Comparison of ENCODE assay signal across 8 cellular contexts in the genomic region with DNA sequence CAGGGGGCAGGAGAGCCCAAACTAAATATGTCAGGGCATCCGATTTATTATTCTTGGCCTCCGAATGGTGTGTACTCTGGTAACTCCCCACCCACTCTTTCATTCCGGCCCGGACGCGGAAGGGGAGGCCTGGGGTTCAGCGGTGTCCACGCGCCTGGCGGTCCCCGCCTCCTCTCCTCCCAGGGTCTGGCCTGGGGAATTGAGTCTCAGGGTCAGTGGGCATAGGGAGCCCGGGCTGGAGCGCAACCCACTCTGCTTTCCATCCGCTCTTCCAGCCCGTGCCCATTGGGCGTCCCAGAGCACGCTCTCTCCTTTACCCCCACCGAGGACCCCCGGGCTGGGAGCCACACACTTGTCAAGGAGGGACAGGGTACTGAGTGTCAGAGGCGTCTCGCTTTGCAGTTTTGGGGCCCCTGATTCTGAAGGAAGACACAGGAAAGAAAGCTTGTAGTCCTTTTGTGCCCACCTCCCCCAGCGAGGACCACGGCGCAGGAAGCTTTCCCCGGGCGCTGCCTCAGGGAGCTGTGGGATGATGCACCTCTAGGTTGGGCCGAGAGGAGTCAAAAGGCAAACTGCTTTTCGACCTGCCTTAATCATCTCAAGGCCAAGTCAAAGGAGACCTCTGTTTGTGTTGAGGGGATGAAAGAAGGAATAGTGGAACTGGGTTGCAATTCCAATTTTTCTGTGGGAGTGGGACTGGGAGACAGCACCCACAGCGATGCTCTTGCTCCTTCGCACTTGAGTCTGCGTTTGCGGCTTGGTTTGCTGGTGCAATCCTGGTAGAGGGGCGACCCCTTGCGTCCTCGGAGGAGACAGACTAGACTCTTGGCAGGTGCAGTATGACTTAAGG. TPM values are rescaled to one million over a fixed set of nuclear protein-coding genes. Genes with fewer than 3 reads are reported as not detected.
DNase-seq lines count a peak whose midpoint lies in the region; ATAC-seq and TF ChIP-seq lines count a peak whose summit lies in the region.

No MANE protein-coding gene starts in this region.

- H3K27ac ChIP-seq in trophoblast cell (ENCODE audit: low read depth, low read length) (no peak overlapping the region), vagina (no peak overlapping the region)

- H3K4ac ChIP-seq in trophoblast cell (ENCODE audit: low read depth, low read length) = no peak overlapping the region

- no CpG with 5 or more reads among the region's 35 CpGs for WGBS in trophoblast cell (ENCODE audit: extremely low coverage, insufficient coverage, insufficient read length)

- H3K27me3 ChIP-seq in trophoblast cell (ENCODE audit: insufficient read depth, low read length) = peaks cover 42% of the 10 kb centered on the region
- H3K27me3 ChIP-seq in vagina = no peaks in the 10 kb centered on the region

- no peaks in the 10 kb centered on the region for H3K79me2 ChIP-seq in trophoblast cell (ENCODE audit: control insufficient read depth, insufficient read depth, low read length, poor library complexity)

- no peaks in the 10 kb centered on the region for H3K9me3 Mint-ChIP-seq in activated naive CD8-positive, alpha-beta T cell treated with anti-CD3 and anti-CD28 coated beads for 36 hours

- H3K4me1 ChIP-seq in trophoblast cell (ENCODE audit: control insufficient read depth in 1 of 2, insufficient read depth in 2 of 2, low read length in 2 of 2) (peaks cover 5 to 11% of the 10 kb centered on the region in 2 experiments), vagina (peaks cover 32% of the 10 kb centered on the region)

- ATAC-seq in Right ventricle myocardium inferior = peak; percentile 83

- intact Hi-C loops in Right ventricle myocardium inferior (cut with DNase I) = loop anchor here (5.0 kb wide), 2 partner anchors 314 to 1089 kb away; no protein-coding TSS in a partner anchor
- intact Hi-C loops in vagina (cut with DNase I) = loop anchor here (10.0 kb wide), 1 partner anchor 144 kb away; a partner anchor contains a TSS

- no peak overlapping the region for H3K23ac ChIP-seq in trophoblast cell (ENCODE audit: low read length)

- H2BK120ac ChIP-seq in trophoblast cell (ENCODE audit: insufficient read depth, low read length, poor library complexity) = no peak overlapping the region

- no peaks in the 10 kb centered on the region for H3K36me3 Mint-ChIP-seq in activated naive CD8-positive, alpha-beta T cell treated with anti-CD3 and anti-CD28 coated beads for 36 hours

- H4K12ac ChIP-seq in trophoblast cell (ENCODE audit: low read depth, low read length) = no peak overlapping the region

- H3K4me3 ChIP-seq in trophoblast cell (ENCODE audit: low read depth, low read length) = no peak overlapping the region
- H3K4me3 ChIP-seq in vagina = peak overlapping the region; percentile 42 to 70

- H3K9me3 ChIP-seq in trophoblast cell (ENCODE audit: insufficient read depth, low read depth, low read length) (no peaks in the 10 kb centered on the region), vagina (no peaks in the 10 kb centered on the region)

- H3K14ac ChIP-seq in trophoblast cell (ENCODE audit: low read length) = no peak overlapping the region

- no peaks in the 10 kb centered on the region for H3K36me3 ChIP-seq in trophoblast cell (ENCODE audit: control insufficient read depth in 1 of 2, insufficient read depth in 2 of 2, low read length in 2 of 2)
- H3K36me3 ChIP-seq in vagina = no peaks in the 10 kb centered on the region

- TF ChIP-seq POLR2A in vagina (IDR thresholded peaks at IDR 0.05) = no peak

- H3K9ac ChIP-seq in trophoblast cell (ENCODE audit: low read length) = no peak overlapping the region

- peak; percentile 27 for DNase-seq in GF-D8 (lab: John Stamatoyannopoulos, UW)
- peak; percentile 52 for DNase-seq in H4 (ENCODE audit: low spot score)
- peak; percentile 14 for DNase-seq in KG1 (lab: John Stamatoyannopoulos, UW)
- peak; percentile 15 for DNase-seq in SHP77 treated with DMSO at 0.1 percent for 48 hours (lab: John Stamatoyannopoulos, UW)
- DNase-seq in activated naive CD8-positive, alpha-beta T cell treated with anti-CD3 and anti-CD28 coated beads for 36 hours = peak; percentile 73
- DNase-seq in Right ventricle myocardium inferior (ENCODE audit: missing footprints) = peak; percentile 70
- peak; percentile 49 to 77 for DNase-seq in trophoblast cell
- peak in 1 of 2 donors; percentile 96 for DNase-seq in vagina (ENCODE audit: extremely low spot score in 2 of 2)

- H3K27ac Mint-ChIP-seq in activated naive CD8-positive, alpha-beta T cell treated with anti-CD3 and anti-CD28 coated beads for 36 hours = no peak overlapping the region

- H4K91ac ChIP-seq in trophoblast cell (ENCODE audit: low read depth, low read length) = no peak overlapping the region

- no peak overlapping the region for H3K18ac ChIP-seq in trophoblast cell (ENCODE audit: low read length)

- no peak overlapping the region for H4K8ac ChIP-seq in trophoblast cell (ENCODE audit: low read depth, low read length)

- TF ChIP-seq CTCF in vagina (IDR thresholded peaks at IDR 0.05) = peak in 2 of 3 experiments; percentile 10 to 58

- no peak overlapping the region for H2AK5ac ChIP-seq in trophoblast cell (ENCODE audit: low read length)

- no peak overlapping the region for H2BK5ac ChIP-seq in trophoblast cell (ENCODE audit: low read depth, low read length, poor library complexity)

- peaks cover 10% of the 10 kb centered on the region for H3K4me1 Mint-ChIP-seq in activated naive CD8-positive, alpha-beta T cell treated with anti-CD3 and anti-CD28 coated beads for 36 hours

- no peak overlapping the region for H2AFZ ChIP-seq in trophoblast cell (ENCODE audit: insufficient read depth, low read length, poor library complexity)

- H2BK12ac ChIP-seq in trophoblast cell (ENCODE audit: low read length) = no peak overlapping the region

- no peaks in the 10 kb centered on the region for H3K79me1 ChIP-seq in trophoblast cell (ENCODE audit: low read length)

- peak overlapping the region; percentile 34 for H3K4me3 Mint-ChIP-seq in activated naive CD8-positive, alpha-beta T cell treated with anti-CD3 and anti-CD28 coated beads for 36 hours

- peaks cover 65% of the 10 kb centered on the region for H3K27me3 Mint-ChIP-seq in activated naive CD8-positive, alpha-beta T cell treated with anti-CD3 and anti-CD28 coated beads for 36 hours

- H3K4me2 ChIP-seq in trophoblast cell (ENCODE audit: low read length) = peak overlapping the region; percentile 73

RNA-seq across cellular contexts. Expression of a gene that starts 2.5 kb away (rescaled TPM):
- total RNA-seq in H4 (2014; rRNA removed; shearing (Covaris generic)) = 0.10 TPM in 1 of 2 replicates, not detected in the other
- not detected for total RNA-seq in activated naive CD8-positive, alpha-beta T cell treated with anti-CD3 and anti-CD28 coated beads for 36 hours
- total RNA-seq in Right ventricle myocardium inferior = 0.92 TPM
- 0.14 and 0.21 TPM in 2 replicates for polyA plus RNA-seq in trophoblast cell (2013)
- 14.0 TPM for total RNA-seq in vagina
